In the genomic region with DNA sequence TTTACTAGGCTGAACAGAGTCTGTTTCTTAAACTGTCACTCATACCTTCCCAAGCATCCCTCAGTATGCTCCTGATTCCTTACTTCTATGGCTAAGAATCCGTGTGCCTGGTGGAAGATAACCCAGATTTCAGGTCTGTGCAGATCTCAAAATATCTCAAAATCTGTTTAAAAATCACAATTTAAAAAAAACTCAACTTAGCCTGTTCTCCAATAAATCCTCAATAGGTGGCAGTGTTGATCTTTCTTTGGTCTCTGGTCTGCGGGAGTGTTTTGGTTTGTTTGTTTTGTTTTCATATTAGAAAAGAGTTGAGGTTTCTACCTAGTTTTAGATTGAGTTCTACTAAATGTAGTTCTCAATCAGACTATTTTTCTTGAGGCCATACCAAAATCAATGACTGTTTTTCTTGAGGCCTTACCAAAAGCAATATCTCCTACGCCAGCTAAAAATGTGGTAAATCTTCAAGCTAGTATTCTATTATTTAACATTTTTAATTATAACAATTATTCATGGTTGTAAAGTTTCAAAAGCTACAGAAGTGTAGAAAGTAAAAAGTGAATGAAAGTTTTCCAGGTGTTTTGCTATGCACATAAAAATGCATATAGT, we compare ENCODE assay signal across 7 cellular contexts. TPM values are rescaled to one million over a fixed set of nuclear protein-coding genes. Genes with fewer than 3 reads are reported as not detected.
DNase-seq lines count a peak whose midpoint lies in the region; ATAC-seq, FAIRE-seq and TF ChIP-seq lines count a peak whose summit lies in the region.

No MANE protein-coding gene starts in this region.

- peak; percentile 78 for FAIRE-seq in RCC 7860 (lab: Jason Lieb, UNC)

- no peaks in the 10 kb centered on the region for H3K9me3 ChIP-seq in fibroblast of lung (ENCODE audit: control insufficient read depth, insufficient read depth, low read depth, low read length)

- in situ Hi-C loops in G401 (cut with HindIII; ENCODE audit: low sequenced_read_pairs) = no loop called here

- no peaks in the 10 kb centered on the region for H4K20me1 ChIP-seq in fibroblast of lung (ENCODE audit: control insufficient read depth, extremely low read depth, insufficient read depth, low read length)

- no peaks in the 10 kb centered on the region for H3K79me2 ChIP-seq in fibroblast of lung (ENCODE audit: control insufficient read depth, insufficient read depth, low read length)

- DNase-seq in G401 (ENCODE audit: low spot score) = peak; percentile 59
- DNase-seq in RCC 7860 (ENCODE audit: low spot score) = peak; percentile 41
- peak; percentile 20 to 67 for DNase-seq in fibroblast of lung (ENCODE audit: low read depth in 2 of 2)
- peak; percentile 49 for DNase-seq in renal cortical epithelial cell (ENCODE audit: low read depth)
- DNase-seq in activated effector memory CD4-positive, alpha-beta T cell treated with anti-CD3 and anti-CD28 coated beads, Interleukin-2, amount 50 U/mL, for 16 hours = no peak

- peak; percentile 59 to 62 for TF ChIP-seq CTCF in fibroblast of lung (conservative IDR thresholded peaks at IDR 0.05 in 1 of 2, IDR thresholded peaks at IDR 0.05 in 1 of 2; ENCODE audit: low read depth in 1 of 2, low read length in 2 of 2)

- ATAC-seq in HG03442 (IDR thresholded peaks at IDR 0.05; ENCODE audit: unreplicated experiment) (peak; percentile 44), HG03175 (IDR thresholded peaks at IDR 0.05; ENCODE audit: unreplicated experiment) (no peak)

- H3K36me3 ChIP-seq in fibroblast of lung (ENCODE audit: control insufficient read depth, insufficient read depth, low read length) = no peaks in the 10 kb centered on the region

- no peak overlapping the region for H2AFZ ChIP-seq in fibroblast of lung (ENCODE audit: low read length)

- no peak overlapping the region for H3K4me2 ChIP-seq in fibroblast of lung (ENCODE audit: extremely low read depth, insufficient read depth, low read length)

- no peak overlapping the region for H3K4me3 ChIP-seq in fibroblast of lung (replicated peaks in 1 of 4; ENCODE audit: control extremely low read depth in 1 of 4, insufficient read depth in 1 of 4, low read depth in 3 of 4, low read length in 4 of 4)

- peaks cover 3% of the 10 kb centered on the region for H3K27me3 ChIP-seq in fibroblast of lung (ENCODE audit: control insufficient read depth, insufficient read depth, low read length)

- H3K9ac ChIP-seq in fibroblast of lung (ENCODE audit: insufficient read depth, low read length) = no peak overlapping the region

- H3K27ac ChIP-seq in fibroblast of lung (ENCODE audit: insufficient read depth, low read length) = no peak overlapping the region

- no peaks in the 10 kb centered on the region for H3K4me1 ChIP-seq in fibroblast of lung (ENCODE audit: control insufficient read depth, extremely low read depth, insufficient read depth, low read length)

RNA-seq across cellular contexts. Expression of gene TGFBR1, which starts 57.9 kb away (rescaled TPM):
- total RNA-seq in G401 (2014; rRNA removed; shearing (Covaris generic)) = 16.2 and 16.9 TPM in 2 replicates
- 63.9 and 79.1 TPM in 2 replicates for total RNA-seq in fibroblast of lung
- polyA plus RNA-seq in fibroblast of lung = 30.4 and 78.5 TPM in 2 replicates
- 20.4 and 45.3 TPM in 2 replicates for polyA plus RNA-seq in fibroblast of lung (2012)
- 96.2 and 132 TPM in 2 replicates for polyA minus RNA-seq in fibroblast of lung (ENCODE audit: low replicate concordance)
- total RNA-seq in renal cortical epithelial cell = 209 and 317 TPM in 2 replicates

RNA-seq across cellular contexts. Expression of gene ALG2, which starts 58.9 kb away (rescaled TPM):
- total RNA-seq in G401 (2014; rRNA removed; shearing (Covaris generic)) = 24.3 and 34.5 TPM in 2 replicates
- 37.8 and 41.6 TPM in 2 replicates for total RNA-seq in fibroblast of lung
- 47.6 and 62.2 TPM in 2 replicates for polyA plus RNA-seq in fibroblast of lung
- 34.3 and 38.4 TPM in 2 replicates for polyA plus RNA-seq in fibroblast of lung (2012)
- polyA minus RNA-seq in fibroblast of lung (ENCODE audit: low replicate concordance) = 20.8 and 29.7 TPM in 2 replicates
- 46.7 and 54.6 TPM in 2 replicates for total RNA-seq in renal cortical epithelial cell

RNA-seq across cellular contexts. Expression of gene SEC61B, which starts 59.2 kb away (rescaled TPM):
- total RNA-seq in G401 (2014; rRNA removed; shearing (Covaris generic)) = 84.4 and 164 TPM in 2 replicates
- 58.8 and 66.0 TPM in 2 replicates for total RNA-seq in fibroblast of lung
- polyA plus RNA-seq in fibroblast of lung = 213 TPM in 2 replicates
- polyA plus RNA-seq in fibroblast of lung (2012) = 365 and 399 TPM in 2 replicates
- polyA minus RNA-seq in fibroblast of lung (ENCODE audit: low replicate concordance) = 15.9 and 16.1 TPM in 2 replicates
- total RNA-seq in renal cortical epithelial cell = 70.1 and 134 TPM in 2 replicates
